Comparison of ENCODE assay signal across 2 cellular contexts in the genomic region with DNA sequence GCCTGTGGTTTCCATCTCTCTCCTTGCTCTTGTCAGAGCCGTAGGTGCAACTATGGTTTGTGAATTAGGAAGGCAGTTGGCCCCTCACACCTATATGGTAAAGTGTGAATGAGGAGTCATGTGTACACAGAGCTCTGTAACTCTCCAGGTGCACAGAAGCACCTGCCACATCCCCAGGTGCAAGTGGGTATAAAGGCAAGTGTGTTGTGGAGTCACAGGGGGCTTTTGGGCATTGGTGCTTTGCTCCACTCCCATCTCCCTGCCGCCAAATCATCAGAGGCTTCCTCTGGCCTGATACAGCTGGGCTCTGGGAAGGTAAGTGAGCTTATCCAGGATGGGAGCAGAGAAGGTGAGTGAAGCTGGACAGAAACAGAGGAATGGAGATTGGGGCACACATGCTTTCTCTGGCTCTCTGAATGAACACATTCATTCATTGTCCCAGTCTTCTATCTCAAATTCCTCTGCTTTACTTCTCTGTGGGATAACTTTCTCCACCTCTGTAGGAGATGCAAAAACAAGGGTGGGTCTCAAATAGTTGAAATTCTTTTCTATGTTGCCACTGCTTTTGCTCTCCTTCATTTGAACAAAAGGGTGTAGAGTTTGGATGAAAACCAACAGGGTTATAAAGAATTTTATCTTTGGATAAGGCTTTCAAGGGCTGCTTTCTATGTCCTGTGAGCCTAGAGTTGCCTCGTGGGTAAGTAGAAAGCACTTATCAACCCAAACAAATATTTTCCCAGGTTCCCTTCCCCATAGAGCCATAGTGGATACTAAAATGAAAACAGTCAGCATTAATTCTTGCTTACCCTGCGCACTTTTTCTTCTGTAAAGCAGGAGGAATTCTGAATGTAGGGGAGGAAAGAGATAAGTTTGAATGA.
TF ChIP-seq lines count a peak whose summit lies in the region.

No MANE protein-coding gene starts in this region.

TF ChIP-seq in SK-N-SH, 30 proteins besides CTCF, POLR2A, EP300 and RAD21:
- no peak for TF ChIP-seq TCF12 (IDR thresholded peaks at IDR 0.05)
- no peak for TF ChIP-seq SIN3A (IDR thresholded peaks at IDR 0.05; ENCODE audit: borderline replicate concordance, low read depth, low read length)
- TF ChIP-seq, protein P1, sequence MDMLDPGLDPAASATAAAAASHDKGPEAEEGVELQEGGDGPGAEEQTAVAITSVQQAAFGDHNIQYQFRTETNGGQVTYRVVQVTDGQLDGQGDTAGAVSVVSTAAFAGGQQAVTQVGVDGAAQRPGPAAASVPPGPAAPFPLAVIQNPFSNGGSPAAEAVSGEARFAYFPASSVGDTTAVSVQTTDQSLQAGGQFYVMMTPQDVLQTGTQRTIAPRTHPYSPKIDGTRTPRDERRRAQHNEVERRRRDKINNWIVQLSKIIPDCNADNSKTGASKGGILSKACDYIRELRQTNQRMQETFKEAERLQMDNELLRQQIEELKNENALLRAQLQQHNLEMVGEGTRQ (IDR thresholded peaks at IDR 0.05; ENCODE audit: borderline replicate concordance, low read depth, low read length): no peak
- no peak for TF ChIP-seq FOXJ3 (CRISPR knock-in tag; IDR thresholded peaks at IDR 0.05)
- TF ChIP-seq, protein P2, sequence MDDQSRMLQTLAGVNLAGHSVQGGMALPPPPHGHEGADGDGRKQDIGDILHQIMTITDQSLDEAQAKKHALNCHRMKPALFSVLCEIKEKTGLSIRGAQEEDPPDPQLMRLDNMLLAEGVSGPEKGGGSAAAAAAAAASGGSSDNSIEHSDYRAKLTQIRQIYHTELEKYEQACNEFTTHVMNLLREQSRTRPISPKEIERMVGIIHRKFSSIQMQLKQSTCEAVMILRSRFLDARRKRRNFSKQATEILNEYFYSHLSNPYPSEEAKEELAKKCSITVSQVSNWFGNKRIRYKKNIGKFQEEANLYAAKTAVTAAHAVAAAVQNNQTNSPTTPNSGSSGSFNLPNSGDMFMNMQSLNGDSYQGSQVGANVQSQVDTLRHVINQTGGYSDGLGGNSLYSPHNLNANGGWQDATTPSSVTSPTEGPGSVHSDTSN (IDR thresholded peaks at IDR 0.05): no peak
- TF ChIP-seq FOSL2 (IDR thresholded peaks at IDR 0.05; ENCODE audit: borderline replicate concordance, low read depth): no peak
- TF ChIP-seq, protein P3, sequence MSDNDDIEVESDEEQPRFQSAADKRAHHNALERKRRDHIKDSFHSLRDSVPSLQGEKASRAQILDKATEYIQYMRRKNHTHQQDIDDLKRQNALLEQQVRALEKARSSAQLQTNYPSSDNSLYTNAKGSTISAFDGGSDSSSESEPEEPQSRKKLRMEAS (IDR thresholded peaks at IDR 0.05; ENCODE audit: low read depth): no peak
- TF ChIP-seq POLR2AphosphoS5 (IDR thresholded peaks at IDR 0.05; ENCODE audit: low read depth, low read length): no peak
- no peak for TF ChIP-seq MEF2A (IDR thresholded peaks at IDR 0.05; ENCODE audit: borderline replicate concordance, low read depth)
- no peak for TF ChIP-seq GABPA (IDR thresholded peaks at IDR 0.05; ENCODE audit: low read depth)

TF ChIP-seq in HepG2, 621 proteins besides CTCF, POLR2A, EP300 and RAD21:
- TF ChIP-seq MAFF (IDR thresholded peaks at IDR 0.05; ENCODE audit: low read depth, low read length): peak; percentile 61
- TF ChIP-seq MAFK (conservative IDR thresholded peaks at IDR 0.05 in 1 of 2, IDR thresholded peaks at IDR 0.05 in 1 of 2; ENCODE audit: low read length in 2 of 2): peak in 1 of 2 experiments; percentile 64; a peak in 3 of 4 replicates
- TF ChIP-seq TCF7L2 (IDR thresholded peaks at IDR 0.05; ENCODE audit: low read depth, low read length): no peak
TF ChIP-seq in HepG2: peak in this region for 2.
